In the genomic region with DNA sequence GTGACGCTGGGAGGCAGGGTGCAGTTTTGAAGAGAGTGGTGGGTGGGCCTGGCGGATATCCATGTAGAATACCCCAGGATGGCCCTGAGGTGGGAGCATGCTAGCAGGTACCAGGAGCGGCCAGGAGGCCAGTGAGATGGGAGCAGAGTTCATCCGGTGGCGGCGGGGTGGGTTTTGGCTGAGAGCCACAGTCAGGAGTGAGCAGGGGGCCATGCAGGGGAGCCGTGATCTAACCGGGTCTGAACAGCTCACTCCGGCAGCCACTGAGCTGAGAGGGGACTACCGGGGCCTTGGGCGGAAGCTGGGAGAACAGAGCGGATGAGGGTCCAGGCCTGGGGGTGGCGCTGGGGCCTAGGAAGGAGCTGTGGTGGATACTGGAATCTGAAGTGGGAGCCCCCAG, we compare ENCODE assay signal across 1 cellular context.
TF ChIP-seq lines count a peak whose summit lies in the region.

No MANE protein-coding gene starts in this region.

TF ChIP-seq in HEK293, 187 proteins besides CTCF, POLR2A, EP300 and RAD21 (continued from another document):
- TF ChIP-seq, protein P1, sequence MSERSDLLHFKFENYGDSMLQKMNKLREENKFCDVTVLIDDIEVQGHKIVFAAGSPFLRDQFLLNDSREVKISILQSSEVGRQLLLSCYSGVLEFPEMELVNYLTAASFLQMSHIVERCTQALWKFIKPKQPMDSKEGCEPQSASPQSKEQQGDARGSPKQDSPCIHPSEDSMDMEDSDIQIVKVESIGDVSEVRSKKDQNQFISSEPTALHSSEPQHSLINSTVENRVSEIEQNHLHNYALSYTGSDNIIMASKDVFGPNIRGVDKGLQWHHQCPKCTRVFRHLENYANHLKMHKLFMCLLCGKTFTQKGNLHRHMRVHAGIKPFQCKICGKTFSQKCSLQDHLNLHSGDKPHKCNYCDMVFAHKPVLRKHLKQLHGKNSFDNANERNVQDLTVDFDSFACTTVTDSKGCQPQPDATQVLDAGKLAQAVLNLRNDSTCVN (tag by site-specific recombination; optimal IDR thresholded peaks at IDR 0.05), result no peak
- TF ChIP-seq, protein P2, sequence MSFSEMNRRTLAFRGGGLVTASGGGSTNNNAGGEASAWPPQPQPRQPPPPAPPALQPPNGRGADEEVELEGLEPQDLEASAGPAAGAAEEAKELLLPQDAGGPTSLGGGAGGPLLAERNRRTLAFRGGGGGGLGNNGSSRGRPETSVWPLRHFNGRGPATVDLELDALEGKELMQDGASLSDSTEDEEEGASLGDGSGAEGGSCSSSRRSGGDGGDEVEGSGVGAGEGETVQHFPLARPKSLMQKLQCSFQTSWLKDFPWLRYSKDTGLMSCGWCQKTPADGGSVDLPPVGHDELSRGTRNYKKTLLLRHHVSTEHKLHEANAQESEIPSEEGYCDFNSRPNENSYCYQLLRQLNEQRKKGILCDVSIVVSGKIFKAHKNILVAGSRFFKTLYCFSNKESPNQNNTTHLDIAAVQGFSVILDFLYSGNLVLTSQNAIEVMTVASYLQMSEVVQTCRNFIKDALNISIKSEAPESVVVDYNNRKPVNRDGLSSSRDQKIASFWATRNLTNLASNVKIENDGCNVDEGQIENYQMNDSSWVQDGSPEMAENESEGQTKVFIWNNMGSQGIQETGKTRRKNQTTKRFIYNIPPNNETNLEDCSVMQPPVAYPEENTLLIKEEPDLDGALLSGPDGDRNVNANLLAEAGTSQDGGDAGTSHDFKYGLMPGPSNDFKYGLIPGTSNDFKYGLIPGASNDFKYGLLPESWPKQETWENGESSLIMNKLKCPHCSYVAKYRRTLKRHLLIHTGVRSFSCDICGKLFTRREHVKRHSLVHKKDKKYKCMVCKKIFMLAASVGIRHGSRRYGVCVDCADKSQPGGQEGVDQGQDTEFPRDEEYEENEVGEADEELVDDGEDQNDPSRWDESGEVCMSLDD (tag by site-specific recombination; IDR thresholded peaks at IDR 0.05), result no peak
- TF ChIP-seq GLIS1 (tag by site-specific recombination; IDR thresholded peaks at IDR 0.05) (peak; percentile 44), ZNF664 (tag by site-specific recombination; IDR thresholded peaks at IDR 0.05) (no peak), MZF1 (tag by site-specific recombination; IDR thresholded peaks at IDR 0.05; ENCODE audit: borderline replicate concordance) (no peak), ZNF777 (tag by site-specific recombination; IDR thresholded peaks at IDR 0.05; ENCODE audit: borderline replicate concordance) (no peak)
